In the genomic region with DNA sequence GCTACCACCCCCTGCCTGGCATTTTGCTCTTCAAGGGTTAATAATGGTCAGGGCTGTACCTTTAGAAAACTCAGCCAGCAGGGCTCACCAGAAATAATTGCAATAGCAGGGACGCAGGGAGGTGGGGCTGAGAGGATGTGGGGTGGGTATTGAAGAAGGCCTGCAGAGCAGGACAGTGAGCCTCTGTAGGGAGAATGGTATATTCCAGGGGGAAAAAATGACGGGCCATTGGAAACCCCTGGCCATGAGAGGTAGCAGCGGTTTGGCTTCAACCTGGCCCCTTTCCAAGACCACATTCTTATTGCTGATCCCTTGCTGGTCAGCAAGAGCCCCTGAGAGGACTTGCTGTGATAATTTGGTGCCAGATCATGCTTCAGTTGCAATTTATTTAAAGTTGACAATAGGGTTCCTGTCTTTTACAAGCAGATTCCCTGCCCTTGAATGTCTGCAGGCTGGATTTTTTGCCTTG, we compare ENCODE assay signal across 13 cellular contexts. TPM values are rescaled to one million over a fixed set of nuclear protein-coding genes. Genes with fewer than 3 reads are reported as not detected.
DNase-seq lines count a peak whose midpoint lies in the region; ATAC-seq and TF ChIP-seq lines count a peak whose summit lies in the region.
"Had no signal": no experiment of that assay in that cellular context is flagged by ENCODE, and none has a peak within 500 bp of the region (broad histone marks: within the 10 kb centered on the region; RNA-seq: fewer than 3 reads in every experiment).

No MANE protein-coding gene starts in this region.

- no peak overlapping the region for H3K4me2 ChIP-seq in mammary epithelial cell (ENCODE audit: insufficient read depth, low read depth, low read length)

- H2AFZ ChIP-seq in mammary epithelial cell (ENCODE audit: low read depth, low read length): no peak overlapping the region

- TF ChIP-seq CTCF in MCF 10A (IDR thresholded peaks at IDR 0.05; ENCODE audit: unreplicated experiment) (no peak), mammary epithelial cell (conservative IDR thresholded peaks at IDR 0.05 in 1 of 2, IDR thresholded peaks at IDR 0.05 in 1 of 2; ENCODE audit: extremely low read depth in 1 of 2, insufficient read depth in 1 of 2, low read depth in 1 of 2, low read length in 2 of 2) (no peak), body of pancreas (IDR thresholded peaks at IDR 0.05) (no peak), thyroid gland (IDR thresholded peaks at IDR 0.05) (no peak)

- H3K27ac Mint-ChIP-seq in MCF 10A (ENCODE audit: low read depth, unreplicated experiment): peak overlapping the region; percentile 11

- no peak overlapping the region for H3K27ac ChIP-seq in mammary epithelial cell (ENCODE audit: insufficient read depth, low read depth, low read length)
- H3K27ac ChIP-seq in body of pancreas: peak overlapping the region in 1 of 4 donors; percentile 28
- peak overlapping the region in 2 of 3 donors; percentile 48 to 52 for H3K27ac ChIP-seq in thyroid gland
- H3K27ac ChIP-seq: esophagus muscularis mucosa had no signal

- CTCF ChIA-PET in MCF 10A (lab: Yijun Ruan, JAX) (interaction anchor here (0.7 to 1.0 kb wide), 2 partner anchors 14 to 46 kb away, joined by 3 read pairs; no protein-coding TSS in a partner anchor), mammary epithelial cell (lab: Charles Lee; ENCODE audit: low non-redundant PET) (no interaction called here)

- H3K4me1 ChIP-seq in mammary epithelial cell (ENCODE audit: insufficient read depth, low read length) (no peaks in the 10 kb centered on the region), body of pancreas (no peaks in the 10 kb centered on the region), thyroid gland (peaks cover 11% of the 10 kb centered on the region in 2 donors)

- H3K9ac ChIP-seq in mammary epithelial cell (ENCODE audit: insufficient read depth, low read length): no peak overlapping the region

- no peaks in the 10 kb centered on the region for H3K9me3 ChIP-seq in mammary epithelial cell (replicated peaks; ENCODE audit: insufficient read depth, low read length)
- no peaks in the 10 kb centered on the region for H3K9me3 ChIP-seq in body of pancreas
- no peaks in the 10 kb centered on the region for H3K9me3 ChIP-seq in thyroid gland
- H3K9me3 ChIP-seq: esophagus muscularis mucosa had no signal

- BruUV-seq in MCF 10A (replicated peaks; lab: Mats Ljungman, UMichigan) (no TSS peak), mammary epithelial cell (replicated peaks; lab: Mats Ljungman, UMichigan) (no TSS peak)

- intact Hi-C loops in MCF 10A (cut with micrococcal nuclease): no loop called here
- intact Hi-C loops in mammary epithelial cell (cut with micrococcal nuclease): no loop called here
- intact Hi-C loops in body of pancreas (cut with DNase I): no loop called here
- intact Hi-C loops in thyroid gland (cut with DNase I): no loop called here

- ATAC-seq in body of pancreas (no peak), GM21447 (IDR thresholded peaks at IDR 0.05; ENCODE audit: unreplicated experiment) (no peak)

- H3K27me3 Mint-ChIP-seq in MCF 10A (ENCODE audit: insufficient read depth, unreplicated experiment): no peaks in the 10 kb centered on the region

- DNase-seq in MCF 10A (ENCODE audit: unreplicated experiment): peak; percentile 55
- DNase-seq in mammary epithelial cell: no peak
- DNase-seq in NCI-H2227 treated with DMSO at 0.1 percent for 48 hours (lab: John Stamatoyannopoulos, UW): peak; percentile 90
- peak in 3 of 4 donors; percentile 14 to 22 (median 16) for DNase-seq in body of pancreas
- DNase-seq in thyroid gland: peak; percentile 67
- no peak for DNase-seq in nucleus accumbens (lab: John Stamatoyannopoulos, UW)
- no peak for DNase-seq in NCI-H226
- DNase-seq: amniotic stem cell; occipital lobe; stimulated activated CD4-positive, alpha-beta T cell treated with anti-CD3 and anti-CD28 coated beads, Interleukin-2, amount 100 ng/mL, for 48 hours; T-helper 9 cell had no signal

- no peaks in the 10 kb centered on the region for H3K9me3 Mint-ChIP-seq in MCF 10A (ENCODE audit: unreplicated experiment)

- H3K4me1 Mint-ChIP-seq in MCF 10A (ENCODE audit: insufficient read depth, unreplicated experiment): peaks cover 17% of the 10 kb centered on the region

- WGBS in mammary epithelial cell (ENCODE audit: low coverage, missing lambda C conversion rate): 4% methylated on average over 3 of the region's 3 CpGs
- 15 to 24% methylated on average over 3 of the region's 3 CpGs for WGBS in body of pancreas, 2 donors
- 5 to 14% methylated on average over 3 of the region's 3 CpGs for WGBS in thyroid gland, 2 donors

- no peaks in the 10 kb centered on the region for H3K27me3 ChIP-seq in mammary epithelial cell (ENCODE audit: insufficient read depth, low read length)
- no peaks in the 10 kb centered on the region for H3K27me3 ChIP-seq in body of pancreas
- no peaks in the 10 kb centered on the region for H3K27me3 ChIP-seq in thyroid gland
- H3K27me3 ChIP-seq: esophagus muscularis mucosa had no signal

- H3K36me3 Mint-ChIP-seq in MCF 10A (ENCODE audit: insufficient read depth, unreplicated experiment): peaks cover 6% of the 10 kb centered on the region

- TF ChIP-seq POLR2A in body of pancreas (IDR thresholded peaks at IDR 0.05) (no peak), thyroid gland (IDR thresholded peaks at IDR 0.05) (no peak)

- POLR2A ChIA-PET in MCF 10A (lab: Yijun Ruan, JAX): interaction anchor here (0.9 to 1.3 kb wide), 3 partner anchors 8 to 53 kb away, joined by 3 to 11 read pairs (median 4); no protein-coding TSS in a partner anchor

- no peaks in the 10 kb centered on the region for H3K79me2 ChIP-seq in mammary epithelial cell (ENCODE audit: insufficient read depth, low read length)

- H3K36me3 ChIP-seq in mammary epithelial cell (ENCODE audit: insufficient read depth, low read length) (no peaks in the 10 kb centered on the region), body of pancreas (replicated peaks in 1 of 2; ENCODE audit: insufficient read depth in 1 of 2, low read depth in 2 of 2) (no peaks in the 10 kb centered on the region), thyroid gland (no peaks in the 10 kb centered on the region)
- H3K36me3 ChIP-seq: esophagus muscularis mucosa had no signal

- in situ Hi-C loops in mammary epithelial cell (cut with MboI; ENCODE audit: low sequenced_read_pairs in 2 of 2): no loop called here

- H4K20me1 ChIP-seq in mammary epithelial cell (ENCODE audit: insufficient read depth, low read length): no peaks in the 10 kb centered on the region

- H3K4me3 ChIP-seq in mammary epithelial cell (replicated peaks in 1 of 3; ENCODE audit: insufficient read depth in 1 of 3, low read depth in 2 of 3, low read length in 3 of 3) (no peak overlapping the region), body of pancreas (no peak overlapping the region), thyroid gland (replicated peaks in 1 of 3) (no peak overlapping the region)
- H3K4me3 ChIP-seq: esophagus muscularis mucosa had no signal

- dilution Hi-C loops in mammary epithelial cell (cut with HindIII; ENCODE audit: low sequenced_read_pairs): no loop called here

- H3K4me3 Mint-ChIP-seq in MCF 10A (ENCODE audit: unreplicated experiment): no peak overlapping the region

RNA-seq across cellular contexts. Expression of gene CTNNA1, which starts 36.7 kb away (rescaled TPM):
- total RNA-seq in MCF 10A (2022) (519 and 638 TPM in 2 replicates), mammary epithelial cell (100 to 1,000 TPM; 348 to 366 TPM), body of pancreas (100 to 1,000 TPM; 107 to 140 TPM), thyroid gland (100 to 1,000 TPM; 256 to 405 (median 341) TPM)
- 126 TPM for polyA plus RNA-seq in mammary epithelial cell
- 710 TPM for polyA minus RNA-seq in mammary epithelial cell

Comparison
In these comparisons a context has a peak if more than half of its experiments do, and no peak if none do; other contexts are left out.
1. DNase-seq: peak in MCF 10A (single experiment), NCI-H2227 treated with DMSO at 0.1 percent for 48 hours (single experiment), body of pancreas (3 of 4) and thyroid gland (2 of 2); none in mammary epithelial cell (single experiment), nucleus accumbens (0 of 56) and NCI-H226 (single experiment).